In genomic region chr11:110000045-110000502, GRCh38 we compare ENCODE assay signal across 9 cellular contexts.
DNase-seq lines count a peak whose midpoint lies in the region; ATAC-seq, FAIRE-seq and TF ChIP-seq lines count a peak whose summit lies in the region.
"Had no signal": no experiment of that assay in that cellular context is flagged by ENCODE, and none has a peak within 500 bp of the region (broad histone marks: within the 10 kb centered on the region; RNA-seq: fewer than 3 reads in every experiment).

No MANE protein-coding gene starts in this region.

- CTCF ChIA-PET in AG04450 (lab: Charles Lee), result interaction anchor here (0.9 to 1.5 kb wide), 2 partner anchors 56 to 93 kb away, joined by 3 read pairs; no protein-coding TSS in a partner anchor

- H3K4me1 ChIP-seq in SJSA1 (replicated peaks), result peaks cover 9% of the 10 kb centered on the region; the same call in 1 of the 2 replicates
- no peaks in the 10 kb centered on the region for H3K4me1 ChIP-seq in GM23338 (ENCODE audit: insufficient read depth)

- no peak overlapping the region for H2AFZ ChIP-seq in GM23338

- H4K20me1 ChIP-seq in GM23338 (replicated peaks; ENCODE audit: insufficient read depth), result no peaks in the 10 kb centered on the region

- no peak overlapping the region for H3K4me3 ChIP-seq in AG04450 (ENCODE audit: low read depth, low read length)
- no peak overlapping the region for H3K4me3 ChIP-seq in SJSA1
- H3K4me3 ChIP-seq in GM23338, result no peak overlapping the region
- H3K4me3 ChIP-seq: adrenal gland had no signal

- H3K9me3 Mint-ChIP-seq in GM23338, result no peaks in the 10 kb centered on the region

- no peaks in the 10 kb centered on the region for H3K27me3 ChIP-seq in AG04450 (ENCODE audit: control insufficient read depth, insufficient read depth, low read length)
- H3K27me3 ChIP-seq in SJSA1 (replicated peaks), result no peaks in the 10 kb centered on the region
- H3K27me3 ChIP-seq in GM23338 (ENCODE audit: insufficient read depth), result no peaks in the 10 kb centered on the region
- H3K27me3 ChIP-seq: adrenal gland had no signal

- no peak overlapping the region for H3K27ac Mint-ChIP-seq in GM23338

- TF ChIP-seq CTCF in AG04450 (IDR thresholded peaks at IDR 0.05; ENCODE audit: low read depth, low read length) (no peak), GM23338 (conservative IDR thresholded peaks at IDR 0.05; ENCODE audit: low read depth in 2 of 2) (no peak)

- H3K36me3 Mint-ChIP-seq in GM23338 (ENCODE audit: low read depth), result no peaks in the 10 kb centered on the region

- H3K27ac ChIP-seq in AG04450 (ENCODE audit: low read depth, low read length) (no peak overlapping the region), SJSA1 (peak overlapping the region; percentile 61), GM23338 (ENCODE audit: low read depth) (no peak overlapping the region)
- H3K27ac ChIP-seq: adrenal gland had no signal

- no peaks in the 10 kb centered on the region; the same call in 1 of the 2 replicates for H3K9me2 ChIP-seq in GM23338 (ENCODE audit: insufficient read depth)

- H3F3A ChIP-seq in GM23338 (replicated peaks; ENCODE audit: low read depth), result no peaks in the 10 kb centered on the region

- ATAC-seq in GM19023 (IDR thresholded peaks at IDR 0.05; ENCODE audit: unreplicated experiment) (peak; percentile 93), HG03064 (IDR thresholded peaks at IDR 0.05; ENCODE audit: low read depth, unreplicated experiment) (peak; percentile 91), GM23338 (no peak)

- H3K79me2 ChIP-seq in GM23338 (replicated peaks; ENCODE audit: insufficient read depth), result no peaks in the 10 kb centered on the region

- H3K36me3 ChIP-seq in SJSA1 (no peaks in the 10 kb centered on the region), GM23338 (ENCODE audit: insufficient read depth) (no peaks in the 10 kb centered on the region)
- H3K36me3 ChIP-seq: adrenal gland had no signal

- DNase-seq in AG04450 (ENCODE audit: low read depth, low spot score) (peak; percentile 85), SJSA1 (ENCODE audit: low read depth in 1 of 2, low spot score in 2 of 2) (peak; percentile 37 to 66), HUDEP-2 (lab: John Stamatoyannopoulos, UW; ENCODE audit: unreplicated experiment in 76 of 76) (no peak), GM23338 (ENCODE audit: low spot score) (no peak), anterior cingulate cortex (lab: John Stamatoyannopoulos, UW) (no peak)

- H3K4me3 Mint-ChIP-seq in GM23338, result no peak overlapping the region

- no peaks in the 10 kb centered on the region for H3K27me3 Mint-ChIP-seq in GM23338 (ENCODE audit: insufficient read depth, low read depth, poor library complexity)

- no peaks in the 10 kb centered on the region for H3K4me1 Mint-ChIP-seq in GM23338

- H3K9me3 ChIP-seq in AG04450 (ENCODE audit: control insufficient read depth, insufficient read depth, low read length), result no peaks in the 10 kb centered on the region
- H3K9me3 ChIP-seq in SJSA1 (replicated peaks), result no peaks in the 10 kb centered on the region
- H3K9me3 ChIP-seq: adrenal gland had no signal

- peak; percentile 62 for FAIRE-seq in islet of Langerhans (lab: Jason Lieb, UNC)

- POLR2A ChIA-PET in AG04450 (lab: Yijun Ruan, JAX), result no interaction called here

- no peak overlapping the region for H3K4me2 ChIP-seq in GM23338

TF ChIP-seq in GM23338, 12 proteins besides CTCF, POLR2A, EP300 and RAD21 (continues in another document):
- TF ChIP-seq NANOG (IDR thresholded peaks at IDR 0.05; ENCODE audit: borderline replicate concordance) (no peak), JUNB (IDR thresholded peaks at IDR 0.05; ENCODE audit: unreplicated experiment) (no peak), EZH2 (IDR thresholded peaks at IDR 0.05; ENCODE audit: low read depth, unreplicated experiment) (no peak), POLR2AphosphoS5 (IDR thresholded peaks at IDR 0.05; ENCODE audit: low read depth) (no peak), CREB1 (CRISPR knock-in tag; IDR thresholded peaks at IDR 0.05; ENCODE audit: low read depth) (no peak), ZNF331 (CRISPR knock-in tag; IDR thresholded peaks at IDR 0.05; ENCODE audit: low read depth) (no peak), ETS1 (IDR thresholded peaks at IDR 0.05) (no peak)
- TF ChIP-seq, protein P1, sequence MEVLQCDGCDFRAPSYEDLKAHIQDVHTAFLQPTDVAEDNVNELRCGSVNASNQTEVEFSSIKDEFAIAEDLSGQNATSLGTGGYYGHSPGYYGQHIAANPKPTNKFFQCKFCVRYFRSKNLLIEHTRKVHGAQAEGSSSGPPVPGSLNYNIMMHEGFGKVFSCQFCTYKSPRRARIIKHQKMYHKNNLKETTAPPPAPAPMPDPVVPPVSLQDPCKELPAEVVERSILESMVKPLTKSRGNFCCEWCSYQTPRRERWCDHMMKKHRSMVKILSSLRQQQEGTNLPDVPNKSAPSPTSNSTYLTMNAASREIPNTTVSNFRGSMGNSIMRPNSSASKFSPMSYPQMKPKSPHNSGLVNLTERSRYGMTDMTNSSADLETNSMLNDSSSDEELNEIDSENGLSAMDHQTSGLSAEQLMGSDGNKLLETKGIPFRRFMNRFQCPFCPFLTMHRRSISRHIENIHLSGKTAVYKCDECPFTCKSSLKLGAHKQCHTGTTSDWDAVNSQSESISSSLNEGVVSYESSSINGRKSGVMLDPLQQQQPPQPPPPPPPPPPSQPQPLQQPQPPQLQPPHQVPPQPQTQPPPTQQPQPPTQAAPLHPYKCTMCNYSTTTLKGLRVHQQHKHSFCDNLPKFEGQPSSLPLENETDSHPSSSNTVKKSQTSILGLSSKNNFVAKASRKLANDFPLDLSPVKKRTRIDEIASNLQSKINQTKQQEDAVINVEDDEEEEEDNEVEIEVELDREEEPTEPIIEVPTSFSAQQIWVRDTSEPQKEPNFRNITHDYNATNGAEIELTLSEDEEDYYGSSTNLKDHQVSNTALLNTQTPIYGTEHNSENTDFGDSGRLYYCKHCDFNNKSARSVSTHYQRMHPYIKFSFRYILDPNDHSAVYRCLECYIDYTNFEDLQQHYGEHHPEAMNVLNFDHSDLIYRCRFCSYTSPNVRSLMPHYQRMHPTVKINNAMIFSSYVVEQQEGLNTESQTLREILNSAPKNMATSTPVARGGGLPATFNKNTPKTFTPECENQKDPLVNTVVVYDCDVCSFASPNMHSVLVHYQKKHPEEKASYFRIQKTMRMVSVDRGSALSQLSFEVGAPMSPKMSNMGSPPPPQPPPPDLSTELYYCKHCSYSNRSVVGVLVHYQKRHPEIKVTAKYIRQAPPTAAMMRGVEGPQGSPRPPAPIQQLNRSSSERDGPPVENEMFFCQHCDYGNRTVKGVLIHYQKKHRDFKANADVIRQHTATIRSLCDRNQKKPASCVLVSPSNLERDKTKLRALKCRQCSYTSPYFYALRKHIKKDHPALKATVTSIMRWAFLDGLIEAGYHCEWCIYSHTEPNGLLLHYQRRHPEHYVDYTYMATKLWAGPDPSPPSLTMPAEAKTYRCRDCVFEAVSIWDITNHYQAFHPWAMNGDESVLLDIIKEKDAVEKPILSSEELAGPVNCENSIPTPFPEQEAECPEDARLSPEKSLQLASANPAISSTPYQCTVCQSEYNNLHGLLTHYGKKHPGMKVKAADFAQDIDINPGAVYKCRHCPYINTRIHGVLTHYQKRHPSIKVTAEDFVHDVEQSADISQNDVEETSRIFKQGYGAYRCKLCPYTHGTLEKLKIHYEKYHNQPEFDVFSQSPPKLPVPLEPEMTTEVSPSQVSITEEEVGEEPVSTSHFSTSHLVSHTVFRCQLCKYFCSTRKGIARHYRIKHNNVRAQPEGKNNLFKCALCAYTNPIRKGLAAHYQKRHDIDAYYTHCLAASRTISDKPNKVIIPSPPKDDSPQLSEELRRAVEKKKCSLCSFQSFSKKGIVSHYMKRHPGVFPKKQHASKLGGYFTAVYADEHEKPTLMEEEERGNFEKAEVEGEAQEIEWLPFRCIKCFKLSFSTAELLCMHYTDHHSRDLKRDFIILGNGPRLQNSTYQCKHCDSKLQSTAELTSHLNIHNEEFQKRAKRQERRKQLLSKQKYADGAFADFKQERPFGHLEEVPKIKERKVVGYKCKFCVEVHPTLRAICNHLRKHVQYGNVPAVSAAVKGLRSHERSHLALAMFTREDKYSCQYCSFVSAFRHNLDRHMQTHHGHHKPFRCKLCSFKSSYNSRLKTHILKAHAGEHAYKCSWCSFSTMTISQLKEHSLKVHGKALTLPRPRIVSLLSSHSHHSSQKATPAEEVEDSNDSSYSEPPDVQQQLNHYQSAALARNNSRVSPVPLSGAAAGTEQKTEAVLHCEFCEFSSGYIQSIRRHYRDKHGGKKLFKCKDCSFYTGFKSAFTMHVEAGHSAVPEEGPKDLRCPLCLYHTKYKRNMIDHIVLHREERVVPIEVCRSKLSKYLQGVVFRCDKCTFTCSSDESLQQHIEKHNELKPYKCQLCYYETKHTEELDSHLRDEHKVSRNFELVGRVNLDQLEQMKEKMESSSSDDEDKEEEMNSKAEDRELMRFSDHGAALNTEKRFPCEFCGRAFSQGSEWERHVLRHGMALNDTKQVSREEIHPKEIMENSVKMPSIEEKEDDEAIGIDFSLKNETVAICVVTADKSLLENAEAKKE (CRISPR knock-in tag; IDR thresholded peaks at IDR 0.05), result no peak

Comparison
In these comparisons a context has a peak if more than half of its experiments do, and no peak if none do; other contexts are left out.
1. DNase-seq: peak in AG04450 (single experiment) and SJSA1 (2 of 2); none in HUDEP-2 (0 of 76), GM23338 (single experiment) and anterior cingulate cortex (0 of 58).